ENCODE assay signal across 1 cellular context in the genomic region with DNA sequence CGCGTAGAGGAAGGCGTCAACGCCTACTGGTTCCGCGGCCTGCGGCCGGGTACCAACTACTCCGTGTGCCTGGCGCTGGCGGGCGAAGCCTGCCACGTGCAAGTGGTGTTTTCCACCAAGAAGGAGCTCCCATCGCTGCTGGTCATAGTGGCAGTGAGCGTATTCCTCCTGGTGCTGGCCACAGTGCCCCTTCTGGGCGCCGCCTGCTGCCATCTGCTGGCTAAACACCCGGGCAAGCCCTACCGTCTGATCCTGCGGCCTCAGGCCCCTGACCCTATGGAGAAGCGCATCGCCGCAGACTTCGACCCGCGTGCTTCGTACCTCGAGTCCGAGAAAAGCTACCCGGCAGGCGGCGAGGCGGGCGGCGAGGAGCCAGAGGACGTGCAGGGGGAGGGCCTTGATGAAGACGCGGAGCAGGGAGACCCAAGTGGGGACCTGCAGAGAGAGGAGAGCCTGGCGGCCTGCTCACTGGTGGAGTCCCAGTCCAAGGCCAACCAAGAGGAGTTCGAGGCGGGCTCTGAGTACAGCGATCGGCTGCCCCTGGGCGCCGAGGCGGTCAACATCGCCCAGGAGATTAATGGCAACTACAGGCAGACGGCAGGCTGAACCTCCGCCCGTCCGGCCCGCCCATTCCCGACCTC.
TF ChIP-seq lines count a peak whose summit lies in the region.

No MANE protein-coding gene starts in this region.

TF ChIP-seq in WTC11, 78 proteins besides CTCF, POLR2A, EP300 and RAD21 (continued from another document):
- TF ChIP-seq HMGXB4 (CRISPR knock-in tag; IDR thresholded peaks at IDR 0.05) (peak; percentile 90), ZNF138 (CRISPR knock-in tag; conservative IDR thresholded peaks at IDR 0.05) (peak; percentile 90; the same call in 1 of the 2 replicates), SP1 (CRISPR knock-in tag; conservative IDR thresholded peaks at IDR 0.05) (no peak), NR1H2 (CRISPR knock-in tag; IDR thresholded peaks at IDR 0.05) (no peak), SMAD4 (CRISPR knock-in tag; IDR thresholded peaks at IDR 0.05) (no peak; the same call in 1 of the 2 replicates), USF1 (CRISPR knock-in tag; IDR thresholded peaks at IDR 0.05) (0 out of 2 replicates have a peak, but pooled peaks have one; percentile 47), CREB1 (CRISPR knock-in tag; IDR thresholded peaks at IDR 0.05) (peak; percentile 68; the same call in 1 of the 2 replicates)
